In genomic region chr13:59534806-59535205, GRCh38 we compare ENCODE assay signal across 22 cellular contexts.
"Had no signal": no experiment of that assay in that cellular context is flagged by ENCODE, and none has a peak within 500 bp of the region (broad histone marks: within the 10 kb centered on the region; RNA-seq: fewer than 3 reads in every experiment).

No MANE protein-coding gene starts in this region.

- H3K9ac ChIP-seq: neural progenitor cell, parathyroid adenoma had no signal

- H3K27ac ChIP-seq: coronary artery, dorsolateral prefrontal cortex, epithelial cell of prostate, neural progenitor cell, sigmoid colon, thyroid gland, vagina had no signal

- ATAC-seq: esophagus mucosa; naive thymus-derived CD4-positive, alpha-beta T cell; stimulated activated memory B cell treated with anti-CD40 and anti-IgM and Interleukin-4, amounts not matched to agents 10 μg/mL and 1 μg/mL and 100 μg/mL, for 72 hours; stimulated activated naive CD8-positive, alpha-beta T cell treated with anti-CD3 and anti-CD28 coated beads, Interleukin-15, Interleukin-2, amounts not matched to agents 100 U/mL and 50 U/mL, for 24 hours had no signal

- H3K36me3 ChIP-seq: neural progenitor cell, sigmoid colon, spleen, thyroid gland, vagina had no signal

- DNase-seq: dorsolateral prefrontal cortex; effector CD4-positive, alpha-beta T cell; foreskin melanocyte; glutamatergic neuron; mesenchymal stem cell; midbrain; naive thymus-derived CD4-positive, alpha-beta T cell; sigmoid colon; spleen; stimulated activated CD4-positive, alpha-beta T cell treated with anti-CD3 and anti-CD28 coated beads, Interleukin-4, amount 100 ng/mL, for 4 hours; stimulated activated naive CD8-positive, alpha-beta T cell treated with anti-CD3 and anti-CD28 coated beads, Interleukin-15, Interleukin-2, amounts not matched to agents 100 U/mL and 50 U/mL, for 24 hours; thyroid gland; trophoblast cell had no signal

- H3K27me3 ChIP-seq: neural progenitor cell, sigmoid colon, spleen, thyroid gland, vagina had no signal

- H3K9me3 ChIP-seq: sigmoid colon, spleen, thyroid gland, vagina had no signal

- H3K4me1 ChIP-seq: vagina had no signal

- H3K4me3 ChIP-seq: coronary artery, dorsolateral prefrontal cortex, lung, neural progenitor cell, sigmoid colon, skin epidermis, spleen, thyroid gland, vagina had no signal
